Comparison of ENCODE assay signal across 16 cellular contexts in the genomic region with DNA sequence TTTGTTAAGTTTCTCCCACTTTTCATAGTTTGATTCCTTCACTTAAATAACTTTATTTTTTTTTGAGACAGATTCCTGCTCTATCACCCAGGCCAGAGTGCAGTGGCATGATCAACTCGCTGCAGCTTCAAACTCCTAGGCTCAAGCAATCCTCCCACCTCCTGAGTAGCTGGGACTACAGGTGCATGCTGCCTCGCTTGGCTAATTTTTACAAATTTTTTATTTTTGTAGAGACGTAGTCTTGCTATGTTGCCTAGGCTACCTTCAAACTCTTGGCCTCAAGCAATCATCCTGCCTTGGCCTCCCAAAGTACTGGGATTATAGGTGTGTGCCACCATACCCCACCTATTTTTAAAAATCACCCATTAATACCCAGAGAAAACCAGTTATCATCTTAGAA. TPM values are rescaled to one million over a fixed set of nuclear protein-coding genes. Genes with fewer than 3 reads are reported as not detected.
A peak's percentile ranks its signal among the peaks of the same experiment; 100 is the strongest.
DNase-seq lines count a peak whose midpoint lies in the region; ATAC-seq and FAIRE-seq lines count a peak whose summit lies in the region.
"Had no signal": no experiment of that assay in that cellular context is flagged by ENCODE, and none has a peak within 500 bp of the region (broad histone marks: within the 10 kb centered on the region; RNA-seq: fewer than 3 reads in every experiment).

No MANE protein-coding gene starts in this region.

- DNase-seq in activated T-cell treated with anti-CD3 and anti-CD28 coated beads, Interleukin-2, amount 50 U/mL, for 72 hours, result no peak
- DNase-seq in activated T-cell treated with anti-CD3 and anti-CD28 coated beads, Interleukin-2, amount 50 U/mL, for 1 hour, result no peak
- no peak for DNase-seq in activated T-helper 2 cell treated with anti-CD3 and anti-CD28 coated beads, Interferon-gamma antibody, Interleukin-2, Interleukin-4, amounts not matched to agents 10 μg/mL and 5 μg/mL and 100 μg/mL, durations not matched to agents 14 hours and 24 hours and 36 hours (ENCODE audit: low spot score)
- DNase-seq in C1 segment of cervical spinal cord (lab: John Stamatoyannopoulos, UW) (no peak), frontal cortex (ENCODE audit: low spot score in 2 of 2) (no peak)
- DNase-seq: activated CD4-positive, CD25-positive, alpha-beta regulatory T cell; colonic mucosa; MM.1S; NCI-H2081; NCI-H774 had no signal

- intact Hi-C loops in activated T-helper 2 cell treated with anti-CD3 and anti-CD28 coated beads, Interferon-gamma antibody, Interleukin-2, Interleukin-4, amounts not matched to agents 10 μg/mL and 5 μg/mL and 100 μg/mL, durations not matched to agents 14 hours and 24 hours and 36 hours (cut with micrococcal nuclease), result no loop called here

- no peaks in the 10 kb centered on the region for H3K9me3 Mint-ChIP-seq in activated T-cell treated with anti-CD3 and anti-CD28 coated beads, Interleukin-2, amount 50 U/mL, for 72 hours
- no peaks in the 10 kb centered on the region for H3K9me3 Mint-ChIP-seq in activated T-helper 2 cell treated with anti-CD3 and anti-CD28 coated beads, Interferon-gamma antibody, Interleukin-2, Interleukin-4, amounts not matched to agents 10 μg/mL and 5 μg/mL and 100 μg/mL, durations not matched to agents 14 hours and 24 hours and 36 hours
- H3K9me3 Mint-ChIP-seq in stimulated activated memory B cell treated with anti-CD40 and anti-IgM and Interleukin-4, amounts not matched to agents 10 μg/mL and 1 μg/mL and 100 μg/mL, for 72 hours, result no peaks in the 10 kb centered on the region

- ATAC-seq in activated T-cell treated with anti-CD3 and anti-CD28 coated beads, Interleukin-2, amount 50 U/mL, for 72 hours (replicated peaks in 1 of 2), result no peak
- ATAC-seq in HG03342 (IDR thresholded peaks at IDR 0.05; ENCODE audit: unreplicated experiment) (peak; percentile 40), HG03025 (IDR thresholded peaks at IDR 0.05; ENCODE audit: low FRiP score, unreplicated experiment) (no peak)
- peak; percentile 44 for ATAC-seq in stimulated activated memory B cell treated with anti-CD40 and anti-IgM and Interleukin-4, amounts not matched to agents 10 μg/mL and 1 μg/mL and 100 μg/mL, for 72 hours

- peak overlapping the region in 1 of 2 donors; percentile 90 for H3K4me3 Mint-ChIP-seq in activated T-cell treated with anti-CD3 and anti-CD28 coated beads, Interleukin-2, amount 50 U/mL, for 72 hours
- no peak overlapping the region for H3K4me3 Mint-ChIP-seq in activated T-helper 2 cell treated with anti-CD3 and anti-CD28 coated beads, Interferon-gamma antibody, Interleukin-2, Interleukin-4, amounts not matched to agents 10 μg/mL and 5 μg/mL and 100 μg/mL, durations not matched to agents 14 hours and 24 hours and 36 hours (ENCODE audit: low read depth)
- no peak overlapping the region for H3K4me3 Mint-ChIP-seq in stimulated activated memory B cell treated with anti-CD40 and anti-IgM and Interleukin-4, amounts not matched to agents 10 μg/mL and 1 μg/mL and 100 μg/mL, for 72 hours

- no peak for FAIRE-seq in frontal cortex (lab: Jason Lieb, UNC)
- FAIRE-seq: astrocyte, HTR-8/SVneo, urothelium cell line had no signal

- H3K27ac Mint-ChIP-seq in activated T-cell treated with anti-CD3 and anti-CD28 coated beads, Interleukin-2, amount 50 U/mL, for 72 hours, result peak overlapping the region; percentile 97
- H3K27ac Mint-ChIP-seq in activated T-helper 2 cell treated with anti-CD3 and anti-CD28 coated beads, Interferon-gamma antibody, Interleukin-2, Interleukin-4, amounts not matched to agents 10 μg/mL and 5 μg/mL and 100 μg/mL, durations not matched to agents 14 hours and 24 hours and 36 hours, result peak overlapping the region; percentile 92
- peak overlapping the region; percentile 96 for H3K27ac Mint-ChIP-seq in stimulated activated memory B cell treated with anti-CD40 and anti-IgM and Interleukin-4, amounts not matched to agents 10 μg/mL and 1 μg/mL and 100 μg/mL, for 72 hours

- H3K27me3 Mint-ChIP-seq in activated T-cell treated with anti-CD3 and anti-CD28 coated beads, Interleukin-2, amount 50 U/mL, for 72 hours (ENCODE audit: low read depth), result no peaks in the 10 kb centered on the region
- no peaks in the 10 kb centered on the region for H3K27me3 Mint-ChIP-seq in activated T-helper 2 cell treated with anti-CD3 and anti-CD28 coated beads, Interferon-gamma antibody, Interleukin-2, Interleukin-4, amounts not matched to agents 10 μg/mL and 5 μg/mL and 100 μg/mL, durations not matched to agents 14 hours and 24 hours and 36 hours (ENCODE audit: low read depth)
- no peaks in the 10 kb centered on the region for H3K27me3 Mint-ChIP-seq in stimulated activated memory B cell treated with anti-CD40 and anti-IgM and Interleukin-4, amounts not matched to agents 10 μg/mL and 1 μg/mL and 100 μg/mL, for 72 hours

- peaks cover 92% of the 10 kb centered on the region for H3K4me1 Mint-ChIP-seq in activated T-cell treated with anti-CD3 and anti-CD28 coated beads, Interleukin-2, amount 50 U/mL, for 72 hours (ENCODE audit: low read depth)
- peaks cover 80% of the 10 kb centered on the region for H3K4me1 Mint-ChIP-seq in activated T-helper 2 cell treated with anti-CD3 and anti-CD28 coated beads, Interferon-gamma antibody, Interleukin-2, Interleukin-4, amounts not matched to agents 10 μg/mL and 5 μg/mL and 100 μg/mL, durations not matched to agents 14 hours and 24 hours and 36 hours (ENCODE audit: low read depth)
- H3K4me1 Mint-ChIP-seq in stimulated activated memory B cell treated with anti-CD40 and anti-IgM and Interleukin-4, amounts not matched to agents 10 μg/mL and 1 μg/mL and 100 μg/mL, for 72 hours, result peaks cover 90% of the 10 kb centered on the region

- peaks cover 2 to 13% of the 10 kb centered on the region in 2 donors for H3K36me3 Mint-ChIP-seq in activated T-cell treated with anti-CD3 and anti-CD28 coated beads, Interleukin-2, amount 50 U/mL, for 72 hours (ENCODE audit: insufficient read depth in 2 of 2)
- peaks cover 74% of the 10 kb centered on the region for H3K36me3 Mint-ChIP-seq in activated T-helper 2 cell treated with anti-CD3 and anti-CD28 coated beads, Interferon-gamma antibody, Interleukin-2, Interleukin-4, amounts not matched to agents 10 μg/mL and 5 μg/mL and 100 μg/mL, durations not matched to agents 14 hours and 24 hours and 36 hours (ENCODE audit: low read depth)
- peaks cover 32% of the 10 kb centered on the region for H3K36me3 Mint-ChIP-seq in stimulated activated memory B cell treated with anti-CD40 and anti-IgM and Interleukin-4, amounts not matched to agents 10 μg/mL and 1 μg/mL and 100 μg/mL, for 72 hours

RNA-seq across cellular contexts. Expression of gene WIPF1, which starts 14.2 kb away (rescaled TPM):
- 100 to 1,000 TPM; 198 to 237 TPM for total RNA-seq in activated T-cell treated with anti-CD3 and anti-CD28 coated beads, Interleukin-2, amount 50 U/mL, for 72 hours
- 281 and 287 TPM in 2 replicates for total RNA-seq in activated T-helper 2 cell treated with anti-CD3 and anti-CD28 coated beads, Interferon-gamma antibody, Interleukin-2, Interleukin-4, amounts not matched to agents 10 μg/mL and 5 μg/mL and 100 μg/mL, durations not matched to agents 14 hours and 24 hours and 36 hours
- 1.2 TPM for total RNA-seq in frontal cortex

Comparison
In these comparisons a context has a peak if more than half of its experiments do, and no peak if none do; other contexts are left out.
1. ATAC-seq: peak in HG03342 (single experiment) and stimulated activated memory B cell treated with anti-CD40 and anti-IgM and Interleukin-4, amounts not matched to agents 10 μg/mL and 1 μg/mL and 100 μg/mL, for 72 hours (single experiment); none in activated T-cell treated with anti-CD3 and anti-CD28 coated beads, Interleukin-2, amount 50 U/mL, for 72 hours (0 of 2) and HG03025 (single experiment).
2. RNA of gene WIPF1, which starts 14.2 kb away (total RNA-seq): 281 to 287 TPM in activated T-helper 2 cell treated with anti-CD3 and anti-CD28 coated beads, Interferon-gamma antibody, Interleukin-2, Interleukin-4, amounts not matched to agents 10 μg/mL and 5 μg/mL and 100 μg/mL, durations not matched to agents 14 hours and 24 hours and 36 hours and 198 to 237 TPM in activated T-cell treated with anti-CD3 and anti-CD28 coated beads, Interleukin-2, amount 50 U/mL, for 72 hours; 1.2 TPM in frontal cortex (single experiment); every median in the first group is over 10 times any median in the second.
3. Peak in every context shown above with its lines, with median percentiles within 50 percentile points of each other: H3K27ac Mint-ChIP-seq.